In genomic region chr7:66460921-66461361, GRCh38 we compare ENCODE assay signal across 17 cellular contexts.
DNase-seq lines count a peak whose midpoint lies in the region; ATAC-seq, FAIRE-seq and TF ChIP-seq lines count a peak whose summit lies in the region.
"Had no signal": no experiment of that assay in that cellular context is flagged by ENCODE, and none has a peak within 500 bp of the region (broad histone marks: within the 10 kb centered on the region; RNA-seq: fewer than 3 reads in every experiment).

No MANE protein-coding gene starts in this region.

- FAIRE-seq in bronchial epithelial cell (lab: Jason Lieb, UNC), result no peak
- FAIRE-seq: A549 had no signal

- H3K4me1 Mint-ChIP-seq in activated T-cell treated with anti-CD3 and anti-CD28 coated beads, Interleukin-2, amount 50 U/mL, for 72 hours (ENCODE audit: low read depth), result peaks cover 16% of the 10 kb centered on the region
- peaks cover 5% of the 10 kb centered on the region for H3K4me1 Mint-ChIP-seq in stimulated activated memory B cell treated with anti-CD40 and anti-IgM and Interleukin-4, amounts not matched to agents 10 μg/mL and 1 μg/mL and 100 μg/mL, for 72 hours

- H3K27ac Mint-ChIP-seq in activated T-cell treated with anti-CD3 and anti-CD28 coated beads, Interleukin-2, amount 50 U/mL, for 72 hours, result peak overlapping the region; percentile 30
- H3K27ac Mint-ChIP-seq in stimulated activated memory B cell treated with anti-CD40 and anti-IgM and Interleukin-4, amounts not matched to agents 10 μg/mL and 1 μg/mL and 100 μg/mL, for 72 hours, result no peak overlapping the region
- H3K27ac Mint-ChIP-seq: HFFc6 had no signal

- peaks cover 3 to 5% of the 10 kb centered on the region in 2 donors for H3K36me3 Mint-ChIP-seq in activated T-cell treated with anti-CD3 and anti-CD28 coated beads, Interleukin-2, amount 50 U/mL, for 72 hours (ENCODE audit: insufficient read depth in 2 of 2)
- peaks cover 40% of the 10 kb centered on the region for H3K36me3 Mint-ChIP-seq in stimulated activated memory B cell treated with anti-CD40 and anti-IgM and Interleukin-4, amounts not matched to agents 10 μg/mL and 1 μg/mL and 100 μg/mL, for 72 hours

- DNase-seq in activated T-cell treated with anti-CD3 and anti-CD28 coated beads, Interleukin-2, amount 50 U/mL, for 72 hours, result peak in 1 of 2 donors; percentile 4
- DNase-seq in activated T-cell treated with anti-CD3 and anti-CD28 coated beads, Interleukin-2, amount 50 U/mL, for 1 hour, result no peak
- peak; percentile 5 for DNase-seq in HCEC 1CT
- peak; percentile 46 for DNase-seq in RKO (ENCODE audit: low spot score)
- peak; percentile 17 for DNase-seq in bronchial epithelial cell (ENCODE audit: low read depth)
- no peak for DNase-seq in T-helper 9 cell
- DNase-seq in GOT3 (lab: John Stamatoyannopoulos, UW), result no peak
- DNase-seq: C1 segment of cervical spinal cord, HFFc6, Karpas-422, MV-4-11, NCI-H1436, NCI-H2029, NCI-H748 treated with DMSO at 0.1 percent for 48 hours, PC-9 had no signal

- H3K27me3 Mint-ChIP-seq in activated T-cell treated with anti-CD3 and anti-CD28 coated beads, Interleukin-2, amount 50 U/mL, for 72 hours (ENCODE audit: low read depth), result no peaks in the 10 kb centered on the region
- H3K27me3 Mint-ChIP-seq in stimulated activated memory B cell treated with anti-CD40 and anti-IgM and Interleukin-4, amounts not matched to agents 10 μg/mL and 1 μg/mL and 100 μg/mL, for 72 hours, result no peaks in the 10 kb centered on the region

- H3K27me3 ChIP-seq in bronchial epithelial cell (ENCODE audit: control insufficient read depth, insufficient read depth, low read length), result no peaks in the 10 kb centered on the region

- H3K4me3 ChIP-seq in bronchial epithelial cell (ENCODE audit: low read depth, low read length), result no peak overlapping the region
- H3K4me3 ChIP-seq: A549, PC-9 had no signal

- no peak for TF ChIP-seq CTCF in bronchial epithelial cell (IDR thresholded peaks at IDR 0.05; ENCODE audit: insufficient read depth, low read length, severe bottlenecking)

- H3K4me3 Mint-ChIP-seq in activated T-cell treated with anti-CD3 and anti-CD28 coated beads, Interleukin-2, amount 50 U/mL, for 72 hours, result no peak overlapping the region
- no peak overlapping the region for H3K4me3 Mint-ChIP-seq in stimulated activated memory B cell treated with anti-CD40 and anti-IgM and Interleukin-4, amounts not matched to agents 10 μg/mL and 1 μg/mL and 100 μg/mL, for 72 hours
- H3K4me3 Mint-ChIP-seq: HFFc6 had no signal

- no peaks in the 10 kb centered on the region for H3K36me3 ChIP-seq in bronchial epithelial cell (ENCODE audit: control insufficient read depth, insufficient read depth, low read length)

- H3K9me3 Mint-ChIP-seq in activated T-cell treated with anti-CD3 and anti-CD28 coated beads, Interleukin-2, amount 50 U/mL, for 72 hours, result peaks cover 2 to 4% of the 10 kb centered on the region in 2 donors
- peaks cover 3% of the 10 kb centered on the region for H3K9me3 Mint-ChIP-seq in stimulated activated memory B cell treated with anti-CD40 and anti-IgM and Interleukin-4, amounts not matched to agents 10 μg/mL and 1 μg/mL and 100 μg/mL, for 72 hours
- H3K9me3 Mint-ChIP-seq: HFFc6 had no signal

- ATAC-seq in activated T-cell treated with anti-CD3 and anti-CD28 coated beads, Interleukin-2, amount 50 U/mL, for 72 hours (replicated peaks in 1 of 2), result peak; percentile 50 to 69
- ATAC-seq in stimulated activated memory B cell treated with anti-CD40 and anti-IgM and Interleukin-4, amounts not matched to agents 10 μg/mL and 1 μg/mL and 100 μg/mL, for 72 hours, result no peak
- ATAC-seq: A549 had no signal

Comparison
In these comparisons a context has a peak if more than half of its experiments do, and no peak if none do; other contexts are left out.
1. DNase-seq: peak in HCEC 1CT (single experiment), RKO (single experiment) and bronchial epithelial cell (single experiment); none in activated T-cell treated with anti-CD3 and anti-CD28 coated beads, Interleukin-2, amount 50 U/mL, for 1 hour (single experiment), T-helper 9 cell (single experiment) and GOT3 (single experiment).